In the genomic region with DNA sequence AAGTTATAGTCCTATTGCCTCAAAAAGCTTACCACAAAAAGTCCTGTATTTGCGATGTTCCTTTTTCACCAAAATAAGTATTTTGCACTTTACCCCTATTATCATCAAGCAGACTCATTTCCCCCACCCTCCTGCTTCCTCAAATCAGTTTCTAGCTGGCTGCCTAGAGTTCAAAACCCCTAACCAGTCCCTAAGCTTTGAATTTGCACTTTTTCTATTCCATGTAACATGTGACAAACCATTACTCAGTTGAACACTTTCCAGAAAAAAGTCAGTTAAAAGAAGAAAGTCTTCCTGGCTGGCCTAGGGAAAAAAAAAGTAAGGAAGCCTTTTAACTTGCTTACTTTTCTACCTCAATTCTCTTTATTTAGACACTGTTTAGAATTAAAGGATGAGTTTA, we compare ENCODE assay signal across 12 cellular contexts. TPM values are rescaled to one million over a fixed set of nuclear protein-coding genes. Genes with fewer than 3 reads are reported as not detected.
DNase-seq lines count a peak whose midpoint lies in the region; TF ChIP-seq lines count a peak whose summit lies in the region.
"Had no signal": no experiment of that assay in that cellular context is flagged by ENCODE, and none has a peak within 500 bp of the region (broad histone marks: within the 10 kb centered on the region; RNA-seq: fewer than 3 reads in every experiment).

No MANE protein-coding gene starts in this region.

- peaks cover 96% of the 10 kb centered on the region for H3K36me3 Mint-ChIP-seq in brain
- peaks cover 7% of the 10 kb centered on the region for H3K36me3 Mint-ChIP-seq in osteocyte (ENCODE audit: unreplicated experiment)

- H3K36me3 ChIP-seq in BE2C: peaks cover 4% of the 10 kb centered on the region; the same call in 1 of the 2 replicates

- TF ChIP-seq CTCF in brain (conservative IDR thresholded peaks at IDR 0.05) (no peak), osteocyte (IDR thresholded peaks at IDR 0.05) (no peak), BE2C (IDR thresholded peaks at IDR 0.05; ENCODE audit: low read depth, low read length) (no peak)

- peaks cover 2% of the 10 kb centered on the region for H3K27me3 Mint-ChIP-seq in brain
- no peaks in the 10 kb centered on the region for H3K27me3 Mint-ChIP-seq in osteocyte (ENCODE audit: unreplicated experiment)

- H3K9me3 ChIP-seq in BE2C: no peaks in the 10 kb centered on the region; the same call in 1 of the 2 replicates

- peak overlapping the region in 3 of 5 experiments; percentile 51 to 75 (median 65) for H3K27ac Mint-ChIP-seq in brain
- peak overlapping the region; percentile 80 for H3K27ac Mint-ChIP-seq in osteocyte (ENCODE audit: unreplicated experiment)

- H3K4me1 Mint-ChIP-seq in brain (peaks cover 41% of the 10 kb centered on the region), osteocyte (ENCODE audit: unreplicated experiment) (peaks cover 56% of the 10 kb centered on the region)

- no peaks in the 10 kb centered on the region for H3K27me3 ChIP-seq in BE2C

- no peak overlapping the region for H3K4me3 ChIP-seq in BE2C (ENCODE audit: low read depth, low read length)

- peaks cover 27 to 88% (median 67%) of the 10 kb centered on the region in 5 experiments for H3K9me3 Mint-ChIP-seq in brain
- H3K9me3 Mint-ChIP-seq in osteocyte (ENCODE audit: unreplicated experiment): no peaks in the 10 kb centered on the region

- H3K4me1 ChIP-seq in BE2C: no peaks in the 10 kb centered on the region

- DNase-seq in ELR (ENCODE audit: low read depth) (peak; percentile 53), NAMALWA (ENCODE audit: low spot score) (peak; percentile 33), osteocyte (ENCODE audit: extremely low spot score, unreplicated experiment) (no peak), NCI-H187 (lab: John Stamatoyannopoulos, UW) (no peak), BE2C (no peak), mesenteric fat pad (ENCODE audit: low spot score) (no peak)
- DNase-seq in activated CD4-positive, alpha-beta T cell treated with anti-CD3 and anti-CD28 coated beads, Interleukin-2, amount 50 U/mL, for 4 hours: no peak
- DNase-seq: central memory CD4-positive, alpha-beta T cell; DMS 273 treated with DMSO at 0.1 percent for 48 hours; NCI-H1930; SHP77 treated with DMSO at 0.1 percent for 48 hours had no signal

- H3K4me3 Mint-ChIP-seq in brain (no peak overlapping the region), osteocyte (ENCODE audit: unreplicated experiment) (no peak overlapping the region)

RNA-seq across cellular contexts. Expression of a gene that starts 8.2 kb away (rescaled TPM):
- 61.5 TPM for polyA plus RNA-seq in brain (ENCODE audit: insufficient read depth, low read depth, low replicate concordance)
- total RNA-seq in osteocyte (125 and 131 TPM in 2 replicates), mesenteric fat pad (68.8 TPM)
- 89.3 TPM for polyA plus RNA-seq in BE2C (2012; ENCODE audit: insufficient read depth, insufficient read length, low read depth)

RNA-seq across cellular contexts. Expression of a gene that starts 8.9 kb away (rescaled TPM):
- polyA plus RNA-seq in brain (ENCODE audit: insufficient read depth, low read depth, low replicate concordance): 12.3 TPM
- total RNA-seq in osteocyte: 26.7 and 30.4 TPM in 2 replicates
- 25.6 TPM for polyA plus RNA-seq in BE2C (2012; ENCODE audit: insufficient read depth, insufficient read length, low read depth)
- 41.7 TPM for total RNA-seq in mesenteric fat pad

Comparison
In these comparisons a context has a peak if more than half of its experiments do, and no peak if none do; other contexts are left out.
1. DNase-seq: peak in ELR (single experiment) and NAMALWA (single experiment); none in osteocyte (single experiment), NCI-H187 (0 of 2), BE2C (single experiment), activated CD4-positive, alpha-beta T cell treated with anti-CD3 and anti-CD28 coated beads, Interleukin-2, amount 50 U/mL, for 4 hours (0 of 2) and mesenteric fat pad (single experiment).